8 cellular contexts compared by ENCODE assay signal in genomic region chr1:6464514-6464836, GRCh38. TPM values are rescaled to one million over a fixed set of nuclear protein-coding genes. Genes with fewer than 3 reads are reported as not detected.
DNase-seq lines count a peak whose midpoint lies in the region; ATAC-seq and TF ChIP-seq lines count a peak whose summit lies in the region.

No MANE protein-coding gene starts in this region.

- H3K27me3 Mint-ChIP-seq in endothelial cell (ENCODE audit: unreplicated experiment), result peaks cover 19% of the 10 kb centered on the region
- peaks cover 70% of the 10 kb centered on the region for H3K27me3 Mint-ChIP-seq in stimulated activated memory B cell treated with anti-CD40 and anti-IgM and Interleukin-4, amounts not matched to agents 10 μg/mL and 1 μg/mL and 100 μg/mL, for 72 hours

- POLR2A ChIA-PET in HEK293T (lab: Yijun Ruan, JAX), result no interaction called here

- CTCF ChIA-PET in HEK293T (lab: Yijun Ruan, JAX), result interaction anchor here (1.0 kb wide), 1 partner anchor 43 kb away, joined by 3 read pairs; no protein-coding TSS in a partner anchor

- peaks cover 7% of the 10 kb centered on the region for H3K4me1 Mint-ChIP-seq in endothelial cell (ENCODE audit: unreplicated experiment)
- peaks cover 15% of the 10 kb centered on the region for H3K4me1 Mint-ChIP-seq in stimulated activated memory B cell treated with anti-CD40 and anti-IgM and Interleukin-4, amounts not matched to agents 10 μg/mL and 1 μg/mL and 100 μg/mL, for 72 hours

- no peaks in the 10 kb centered on the region for H3K9me3 Mint-ChIP-seq in endothelial cell (ENCODE audit: unreplicated experiment)
- no peaks in the 10 kb centered on the region for H3K9me3 Mint-ChIP-seq in stimulated activated memory B cell treated with anti-CD40 and anti-IgM and Interleukin-4, amounts not matched to agents 10 μg/mL and 1 μg/mL and 100 μg/mL, for 72 hours

- DNase-seq in NCI-H82 (lab: John Stamatoyannopoulos, UW) (peak; percentile 29), NCI-H82 treated with DMSO at 0.1 percent for 48 hours (lab: John Stamatoyannopoulos, UW; ENCODE audit: unreplicated experiment) (no peak), WERI-Rb-1 (no peak), endothelial cell (ENCODE audit: low spot score) (no peak), HEK293T (ENCODE audit: extremely low spot score) (no peak)
- DNase-seq in stimulated activated CD4-positive, alpha-beta T cell treated with anti-CD3 and anti-CD28 coated beads, Interleukin-4, amount 100 ng/mL, for 4 hours, result peak; percentile 39 to 45

- no peak overlapping the region for H3K4me3 ChIP-seq in WERI-Rb-1 (ENCODE audit: low read depth, low read length)

- peaks cover 30% of the 10 kb centered on the region for H3K36me3 Mint-ChIP-seq in endothelial cell (ENCODE audit: low read depth, unreplicated experiment)
- H3K36me3 Mint-ChIP-seq in stimulated activated memory B cell treated with anti-CD40 and anti-IgM and Interleukin-4, amounts not matched to agents 10 μg/mL and 1 μg/mL and 100 μg/mL, for 72 hours, result no peaks in the 10 kb centered on the region

- H3K27me3 ChIP-seq in WERI-Rb-1 (ENCODE audit: insufficient read depth, low read depth, severe bottlenecking), result no peaks in the 10 kb centered on the region

- H3K27ac ChIP-seq in WERI-Rb-1, result no peak overlapping the region

- 0 out of 2 replicates have a peak, but pooled peaks have one; percentile 13 for TF ChIP-seq CTCF in WERI-Rb-1 (IDR thresholded peaks at IDR 0.05; ENCODE audit: low read depth, low read length)
- TF ChIP-seq CTCF in endothelial cell (IDR thresholded peaks at IDR 0.05; ENCODE audit: unreplicated experiment), result no peak

- no peaks in the 10 kb centered on the region for H3K9me3 ChIP-seq in WERI-Rb-1 (ENCODE audit: severe bottlenecking)

- H3K4me3 Mint-ChIP-seq in endothelial cell (ENCODE audit: unreplicated experiment), result peak overlapping the region; percentile 82
- H3K4me3 Mint-ChIP-seq in stimulated activated memory B cell treated with anti-CD40 and anti-IgM and Interleukin-4, amounts not matched to agents 10 μg/mL and 1 μg/mL and 100 μg/mL, for 72 hours, result no peak overlapping the region

- H3K27ac Mint-ChIP-seq in endothelial cell (ENCODE audit: unreplicated experiment), result peak overlapping the region; percentile 53
- H3K27ac Mint-ChIP-seq in stimulated activated memory B cell treated with anti-CD40 and anti-IgM and Interleukin-4, amounts not matched to agents 10 μg/mL and 1 μg/mL and 100 μg/mL, for 72 hours, result no peak overlapping the region

- no peak for ATAC-seq in HG03460 (IDR thresholded peaks at IDR 0.05; ENCODE audit: unreplicated experiment)
- ATAC-seq in stimulated activated memory B cell treated with anti-CD40 and anti-IgM and Interleukin-4, amounts not matched to agents 10 μg/mL and 1 μg/mL and 100 μg/mL, for 72 hours, result no peak

- H3K36me3 ChIP-seq in WERI-Rb-1, result peaks cover 23% of the 10 kb centered on the region

TF ChIP-seq in HEK293T, 16 proteins besides CTCF, POLR2A, EP300 and RAD21:
- no peak for TF ChIP-seq SUZ12 (IDR thresholded peaks at IDR 0.05)
- TF ChIP-seq NFRKB (IDR thresholded peaks at IDR 0.05), result no peak
- no peak for TF ChIP-seq ZNF384 (IDR thresholded peaks at IDR 0.05)
- no peak for TF ChIP-seq CTBP1 (IDR thresholded peaks at IDR 0.05; ENCODE audit: borderline replicate concordance)
- TF ChIP-seq L3MBTL2 (conservative IDR thresholded peaks at IDR 0.05), result no peak
- no peak for TF ChIP-seq PKNOX1 (IDR thresholded peaks at IDR 0.05)
- no peak for TF ChIP-seq FOXA1 (IDR thresholded peaks at IDR 0.05)
- no peak for TF ChIP-seq BHLHE40 (IDR thresholded peaks at IDR 0.05; ENCODE audit: borderline replicate concordance)
- no peak for TF ChIP-seq SP1 (IDR thresholded peaks at IDR 0.05)
- no peak for TF ChIP-seq TARDBP (IDR thresholded peaks at IDR 0.05)
- TF ChIP-seq LEF1 (IDR thresholded peaks at IDR 0.05; ENCODE audit: borderline replicate concordance), result no peak
- no peak for TF ChIP-seq ELF4 (IDR thresholded peaks at IDR 0.05)
- TF ChIP-seq FOXK2 (IDR thresholded peaks at IDR 0.05), result no peak
TF ChIP-seq in HEK293T: peak in this region for 0.

RNA-seq across cellular contexts. Expression of gene TNFRSF25, which starts 1.5 kb away (rescaled TPM):
- 104 TPM for total RNA-seq in endothelial cell (ENCODE audit: unreplicated experiment)

RNA-seq across cellular contexts. Expression of gene PLEKHG5, which starts 27.0 kb away (rescaled TPM):
- total RNA-seq in endothelial cell (ENCODE audit: unreplicated experiment), result 109 TPM

RNA-seq across cellular contexts. Expression of gene ESPN, which starts 39.9 kb away (rescaled TPM):
- 0.36 TPM for total RNA-seq in endothelial cell (ENCODE audit: unreplicated experiment)

RNA-seq across cellular contexts. Expression of gene HES2, which starts 44.8 kb away (rescaled TPM):
- total RNA-seq in endothelial cell (ENCODE audit: unreplicated experiment), result 0.10 TPM

Comparison
In these comparisons a context has a peak if more than half of its experiments do, and no peak if none do; other contexts are left out.
1. DNase-seq: peak in NCI-H82 (single experiment) and stimulated activated CD4-positive, alpha-beta T cell treated with anti-CD3 and anti-CD28 coated beads, Interleukin-4, amount 100 ng/mL, for 4 hours (2 of 2); none in NCI-H82 treated with DMSO at 0.1 percent for 48 hours (single experiment), WERI-Rb-1 (single experiment), endothelial cell (single experiment) and HEK293T (single experiment).